8 cellular contexts compared by ENCODE assay signal in genomic region chrX:131747173-131747572, GRCh38.
DNase-seq lines count a peak whose midpoint lies in the region; ATAC-seq lines count a peak whose summit lies in the region.

No MANE protein-coding gene starts in this region.

- H3K4me3 Mint-ChIP-seq in activated T-cell treated with anti-CD3 and anti-CD28 coated beads, Interleukin-2, amount 50 U/mL, for 4 hours: no peak overlapping the region
- peak overlapping the region in 6 of 8 donors; percentile 89 to 98 (median 96) for H3K4me3 Mint-ChIP-seq in naive B cell

- ATAC-seq in GM18511 (IDR thresholded peaks at IDR 0.05; ENCODE audit: unreplicated experiment): peak; percentile 72
- ATAC-seq in activated T-cell treated with anti-CD3 and anti-CD28 coated beads, Interleukin-2, amount 50 U/mL, for 4 hours: peak in 1 of 2 donors; percentile 86
- ATAC-seq in naive B cell (ENCODE audit: low read depth in 2 of 2): peak in 1 of 2 donors; percentile 65
- no peak for ATAC-seq in HG02623 (IDR thresholded peaks at IDR 0.05; ENCODE audit: unreplicated experiment)

- no peaks in the 10 kb centered on the region for H3K4me1 Mint-ChIP-seq in activated T-cell treated with anti-CD3 and anti-CD28 coated beads, Interleukin-2, amount 50 U/mL, for 4 hours (ENCODE audit: low read depth)
- peaks cover 0 to 12% (median 10%) of the 10 kb centered on the region in 3 donors for H3K4me1 Mint-ChIP-seq in naive B cell

- no peaks in the 10 kb centered on the region for H3K9me3 Mint-ChIP-seq in activated T-cell treated with anti-CD3 and anti-CD28 coated beads, Interleukin-2, amount 50 U/mL, for 4 hours
- H3K9me3 Mint-ChIP-seq in naive B cell: no peaks in the 10 kb centered on the region

- H3K36me3 Mint-ChIP-seq in activated T-cell treated with anti-CD3 and anti-CD28 coated beads, Interleukin-2, amount 50 U/mL, for 4 hours (ENCODE audit: insufficient read depth): no peaks in the 10 kb centered on the region
- peaks cover 4 to 9% of the 10 kb centered on the region in 2 donors for H3K36me3 Mint-ChIP-seq in naive B cell

- DNase-seq in HT-29 (ENCODE audit: low spot score) (peak; percentile 91), naive B cell (peak; percentile 75), GF-D8 (lab: John Stamatoyannopoulos, UW) (no peak), AML-193 (lab: John Stamatoyannopoulos, UW) (no peak), ACHN (no peak)
- peak; percentile 73 for DNase-seq in activated T-cell treated with anti-CD3 and anti-CD28 coated beads, Interleukin-2, amount 50 U/mL, for 4 hours

- no peaks in the 10 kb centered on the region for H3K27me3 Mint-ChIP-seq in activated T-cell treated with anti-CD3 and anti-CD28 coated beads, Interleukin-2, amount 50 U/mL, for 4 hours (ENCODE audit: low read depth)
- no peaks in the 10 kb centered on the region for H3K27me3 Mint-ChIP-seq in naive B cell

- in situ Hi-C loops in ACHN (cut with HindIII; ENCODE audit: low pct_ligation_motif_present, low pct_unique_long_range_greater_than_20kb, low sequenced_read_pairs): no loop called here

- H3K27ac Mint-ChIP-seq in naive B cell: peak overlapping the region in 4 of 6 donors; percentile 92 to 95 (median 94)

Comparison
In these comparisons a context has a peak if more than half of its experiments do, and no peak if none do; other contexts are left out.
1. DNase-seq: peak in HT-29 (single experiment), activated T-cell treated with anti-CD3 and anti-CD28 coated beads, Interleukin-2, amount 50 U/mL, for 4 hours (single experiment) and naive B cell (single experiment); none in GF-D8 (single experiment), AML-193 (0 of 2) and ACHN (single experiment).